ENCODE assay signal across 1 cellular context in genomic region chr9:136785526-136785925, GRCh38.
A peak's percentile ranks its signal among the peaks of the same experiment; 100 is the strongest.
TF ChIP-seq lines count a peak whose summit lies in the region.

No MANE protein-coding gene starts in this region.

TF ChIP-seq in GM12878, 131 proteins besides CTCF, POLR2A, EP300 and RAD21:
- peak; percentile 94 for TF ChIP-seq ZBTB33 (IDR thresholded peaks at IDR 0.05)
TF ChIP-seq in GM12878: peak in this region for 1; not testable (repeated sequence) for 130.
